Comparison of ENCODE assay signal across 21 cellular contexts in genomic region chr1:12697406-12697805, GRCh38. TPM values are rescaled to one million over a fixed set of nuclear protein-coding genes. Genes with fewer than 3 reads are reported as not detected.
DNase-seq lines count a peak whose midpoint lies in the region; ATAC-seq and TF ChIP-seq lines count a peak whose summit lies in the region.
"Had no signal": no experiment of that assay in that cellular context is flagged by ENCODE, and none has a peak within 500 bp of the region (broad histone marks: within the 10 kb centered on the region; RNA-seq: fewer than 3 reads in every experiment).

No MANE protein-coding gene starts in this region.

- H3K4me3 Mint-ChIP-seq in naive thymus-derived CD4-positive, alpha-beta T cell: no peak overlapping the region
- H3K4me3 Mint-ChIP-seq: CD8-positive, alpha-beta T cell had no signal

- peak overlapping the region; percentile 39; the same call in 1 of the 2 replicates for H3K9ac ChIP-seq in GM23248

- no peaks in the 10 kb centered on the region for H3K79me2 ChIP-seq in GM23248 (ENCODE audit: insufficient read depth)

- ATAC-seq in naive thymus-derived CD4-positive, alpha-beta T cell: no peak
- ATAC-seq in right lobe of liver: no peak
- ATAC-seq: CD8-positive, alpha-beta T cell; HCT116 had no signal

- WGBS in GM23248 (ENCODE audit: low coverage in 1 of 2, low lambda C conversion rate in 2 of 2, missing lambda C conversion rate in 2 of 2), 2 experiments: 16 to 19% methylated on average over 3 of the region's 3 CpGs
- 76 to 85% (median 79%) methylated on average over 3 of the region's 3 CpGs for WGBS in adipose tissue, 3 donors
- WGBS in right lobe of liver (ENCODE audit: insufficient coverage, low coverage, low lambda C conversion rate, missing lambda C conversion rate): 57% methylated on average over 3 of the region's 3 CpGs

- in situ Hi-C loops in GM23248 (cut with MboI): no loop called here

- peaks cover 0 to 9% (median 3%) of the 10 kb centered on the region in 11 donors for H3K9me3 Mint-ChIP-seq in naive thymus-derived CD4-positive, alpha-beta T cell
- H3K9me3 Mint-ChIP-seq: CD8-positive, alpha-beta T cell had no signal

- no peak overlapping the region for H3K27ac Mint-ChIP-seq in naive thymus-derived CD4-positive, alpha-beta T cell
- H3K27ac Mint-ChIP-seq: CD8-positive, alpha-beta T cell had no signal

- H4K20me1 ChIP-seq in GM23248 (ENCODE audit: insufficient read depth): no peaks in the 10 kb centered on the region

- POLR2A ChIA-PET in naive thymus-derived CD4-positive, alpha-beta T cell (lab: Charles Lee): no interaction called here

- peak; percentile 48 for DNase-seq in AG20443 (ENCODE audit: low spot score)
- DNase-seq in GM23248: peak; percentile 70
- DNase-seq in hepatic stellate cell (ENCODE audit: low spot score): peak; percentile 14
- no peak for DNase-seq in SKM-1 treated with dmso at 0.1 percent for 144 hours (lab: John Stamatoyannopoulos, UW; ENCODE audit: unreplicated experiment)
- DNase-seq in naive thymus-derived CD4-positive, alpha-beta T cell: no peak
- no peak for DNase-seq in DMS79 treated with DMSO at 0.1 percent for 48 hours (lab: John Stamatoyannopoulos, UW)
- DNase-seq in right lobe of liver: no peak
- DNase-seq: C1 segment of cervical spinal cord; CD8-positive, alpha-beta T cell; GF-D8; GOT3; Karpas-422; NCI-H1417; NCI-H187; NCI-H446; NCI-H526; SJCRH30 had no signal

- H3K9me2 ChIP-seq in GM23248 (ENCODE audit: insufficient read depth): no peaks in the 10 kb centered on the region

- H3K4me3 ChIP-seq in GM23248 (no peak overlapping the region), right lobe of liver (no peak overlapping the region)
- H3K4me3 ChIP-seq in naive thymus-derived CD4-positive, alpha-beta T cell (ENCODE audit: low read length): no peak overlapping the region
- H3K4me3 ChIP-seq: SJCRH30 had no signal

- peaks cover 0 to 8% (median 3%) of the 10 kb centered on the region in 5 donors for H3K36me3 Mint-ChIP-seq in naive thymus-derived CD4-positive, alpha-beta T cell
- H3K36me3 Mint-ChIP-seq: CD8-positive, alpha-beta T cell had no signal

- intact Hi-C loops in naive thymus-derived CD4-positive, alpha-beta T cell (cut with micrococcal nuclease): no loop called here
- intact Hi-C loops in right lobe of liver (cut with DNase I): no loop called here

- peak overlapping the region; percentile 52 for H3K4me2 ChIP-seq in GM23248 (ENCODE audit: unreplicated experiment)

- no peaks in the 10 kb centered on the region for H3K27me3 ChIP-seq in GM23248 (replicated peaks; ENCODE audit: insufficient read depth)
- no peaks in the 10 kb centered on the region for H3K27me3 ChIP-seq in naive thymus-derived CD4-positive, alpha-beta T cell (ENCODE audit: control insufficient read depth in 2 of 2, insufficient read depth in 2 of 2, low read length in 2 of 2)
- H3K27me3 ChIP-seq in right lobe of liver: no peaks in the 10 kb centered on the region
- H3K27me3 ChIP-seq: SJCRH30 had no signal

- no peak for TF ChIP-seq CTCF in right lobe of liver (IDR thresholded peaks at IDR 0.05)

- CTCF ChIA-PET in naive thymus-derived CD4-positive, alpha-beta T cell (lab: Charles Lee): no interaction called here

- H3K4me1 Mint-ChIP-seq in naive thymus-derived CD4-positive, alpha-beta T cell: no peaks in the 10 kb centered on the region

- no peak for TF ChIP-seq POLR2A in right lobe of liver (IDR thresholded peaks at IDR 0.05)

- H3F3A ChIP-seq in GM23248 (ENCODE audit: insufficient read depth): peaks cover 4% of the 10 kb centered on the region; the same call in 1 of the 2 replicates

- H3K27me3 Mint-ChIP-seq in naive thymus-derived CD4-positive, alpha-beta T cell: peaks cover 17 to 28% (median 24%) of the 10 kb centered on the region in 5 donors

- H3K36me3 ChIP-seq in GM23248 (ENCODE audit: low read depth) (no peaks in the 10 kb centered on the region), right lobe of liver (no peaks in the 10 kb centered on the region)
- H3K36me3 ChIP-seq in naive thymus-derived CD4-positive, alpha-beta T cell (ENCODE audit: control insufficient read depth in 2 of 3, insufficient read depth in 3 of 3, low read length in 3 of 3): no peaks in the 10 kb centered on the region
- H3K36me3 ChIP-seq: SJCRH30 had no signal

- H3K4me1 ChIP-seq in GM23248 (ENCODE audit: insufficient read depth) (peaks cover 8% of the 10 kb centered on the region), right lobe of liver (peaks cover 0 to 6% (median 0%) of the 10 kb centered on the region in 4 donors)
- H3K4me1 ChIP-seq in naive thymus-derived CD4-positive, alpha-beta T cell (ENCODE audit: control insufficient read depth in 2 of 2, insufficient read depth in 2 of 2, low read length in 2 of 2): no peaks in the 10 kb centered on the region
- H3K4me1 ChIP-seq: SJCRH30 had no signal

- H3K27ac ChIP-seq in GM23248 (peak overlapping the region; percentile 71), adipose tissue (ENCODE audit: low read depth, low read length) (peak overlapping the region; percentile 26), right lobe of liver (no peak overlapping the region)
- H3K27ac ChIP-seq in naive thymus-derived CD4-positive, alpha-beta T cell (ENCODE audit: low read depth, low read length): no peak overlapping the region
- H3K27ac ChIP-seq: SJCRH30 had no signal

- H2AFZ ChIP-seq in GM23248: 0 out of 2 replicates have a peak overlapping the region, but pooled peaks have one; percentile 21

- H3K9me3 ChIP-seq in GM23248 (ENCODE audit: low read depth) (no peaks in the 10 kb centered on the region), right lobe of liver (no peaks in the 10 kb centered on the region)
- H3K9me3 ChIP-seq in naive thymus-derived CD4-positive, alpha-beta T cell (ENCODE audit: control insufficient read depth in 2 of 3, low read length in 3 of 3): no peaks in the 10 kb centered on the region
- H3K9me3 ChIP-seq: SJCRH30 had no signal

RNA-seq across cellular contexts. Expression of gene AADACL3, which starts 18.5 kb away (rescaled TPM):
- not detected in 2 replicates for total RNA-seq in GM23248 (2014; rRNA removed; shearing (Covaris generic))
- not detected in 2 replicates for polyA plus RNA-seq in GM23248 (2016; fragmentation: Nextera tagmentation; extraction: Ambion mirVana)
- polyA plus RNA-seq in adipose tissue: under 1 TPM in 1 of 3 donors, not detected in 2; 0.04 TPM
- total RNA-seq in naive thymus-derived CD4-positive, alpha-beta T cell: not detected
- polyA plus RNA-seq in naive thymus-derived CD4-positive, alpha-beta T cell: not detected
- not detected for total RNA-seq in right lobe of liver
- total RNA-seq: CD8-positive, alpha-beta T cell; M059J; OCI-LY7; SJCRH30 had no signal

RNA-seq across cellular contexts. Expression of gene CFAP107, which starts 48.6 kb away (rescaled TPM):
- not detected in 2 replicates for total RNA-seq in GM23248 (2014; rRNA removed; shearing (Covaris generic))
- polyA plus RNA-seq in GM23248 (2016; fragmentation: Nextera tagmentation; extraction: Ambion mirVana): not detected in 2 replicates
- under 1 TPM in 2 of 3 donors, not detected in 1; 0.03 to 0.11 TPM for polyA plus RNA-seq in adipose tissue
- total RNA-seq in naive thymus-derived CD4-positive, alpha-beta T cell: not detected
- polyA plus RNA-seq in naive thymus-derived CD4-positive, alpha-beta T cell: not detected
- total RNA-seq in right lobe of liver: not detected
- total RNA-seq: CD8-positive, alpha-beta T cell; M059J; OCI-LY7; SJCRH30 had no signal

RNA-seq across cellular contexts. Expression of gene AADACL4, which starts 53.5 kb away (rescaled TPM):
- total RNA-seq in GM23248 (2014; rRNA removed; shearing (Covaris generic)): not detected in 2 replicates
- not detected in 2 replicates for polyA plus RNA-seq in GM23248 (2016; fragmentation: Nextera tagmentation; extraction: Ambion mirVana)
- polyA plus RNA-seq in adipose tissue: 1 to 10 TPM in 1 of 3 donors, not detected in 2; 1.2 TPM
- not detected for total RNA-seq in naive thymus-derived CD4-positive, alpha-beta T cell
- polyA plus RNA-seq in naive thymus-derived CD4-positive, alpha-beta T cell: not detected
- not detected for total RNA-seq in right lobe of liver
- total RNA-seq: CD8-positive, alpha-beta T cell; M059J; OCI-LY7; SJCRH30 had no signal

Comparison
In these comparisons a context has a peak if more than half of its experiments do, and no peak if none do; other contexts are left out.
1. DNase-seq: peak in AG20443 (single experiment), GM23248 (single experiment) and hepatic stellate cell (single experiment); none in SKM-1 treated with dmso at 0.1 percent for 144 hours (single experiment), naive thymus-derived CD4-positive, alpha-beta T cell (0 of 9), DMS79 treated with DMSO at 0.1 percent for 48 hours (single experiment) and right lobe of liver (0 of 3).
2. H3K27ac ChIP-seq: peak in GM23248 (single experiment) and adipose tissue (single experiment); none in naive thymus-derived CD4-positive, alpha-beta T cell (single experiment) and right lobe of liver (0 of 3).